Comparison of ENCODE assay signal across 9 cellular contexts in genomic region chr4:78347527-78347926, GRCh38.
"Had no signal": no experiment of that assay in that cellular context is flagged by ENCODE, and none has a peak within 500 bp of the region (broad histone marks: within the 10 kb centered on the region; RNA-seq: fewer than 3 reads in every experiment).

No MANE protein-coding gene starts in this region.

- H3K9me3 ChIP-seq: HAP-1 had no signal

- DNase-seq: GM23248, GOT3, H7, H9, HCEC 1CT, HFFc6 had no signal

- H3K9ac ChIP-seq: GM23248 had no signal

- H3K4me1 ChIP-seq: HAP-1 had no signal

- H3K27ac ChIP-seq: GM23248 had no signal

- H2AFZ ChIP-seq: GM23248, GM23338 had no signal

- H3K4me2 ChIP-seq: GM23338 had no signal

- H3K4me3 ChIP-seq: GM23248, GM23338, HAP-1 had no signal

- H3K36me3 ChIP-seq: HAP-1 had no signal

- FAIRE-seq: H54 had no signal
